Comparison of ENCODE assay signal across 8 cellular contexts in the genomic region with DNA sequence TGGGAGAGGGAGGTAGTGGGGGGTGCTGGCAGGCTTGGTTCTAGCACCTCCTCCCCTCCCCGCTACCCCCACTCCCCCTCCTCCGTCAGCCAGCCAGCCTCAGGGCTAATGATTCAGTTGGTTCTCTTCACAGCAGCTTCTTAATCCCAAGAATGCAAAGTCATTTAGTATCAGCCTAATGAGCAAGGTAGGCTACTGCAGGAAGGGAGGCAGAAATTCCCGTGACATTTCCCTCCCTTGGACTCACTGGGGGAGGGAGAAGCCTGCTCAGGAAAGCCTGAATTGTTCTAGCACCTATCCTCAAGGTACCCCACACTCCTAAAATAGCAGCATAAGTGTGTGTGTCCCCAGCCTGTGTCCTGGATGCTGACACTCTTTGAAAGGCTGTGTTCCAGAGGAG. TPM values are rescaled to one million over a fixed set of nuclear protein-coding genes. Genes with fewer than 3 reads are reported as not detected.
DNase-seq lines count a peak whose midpoint lies in the region; ATAC-seq and TF ChIP-seq lines count a peak whose summit lies in the region.

No MANE protein-coding gene starts in this region.

- no peaks in the 10 kb centered on the region for H3K9me3 Mint-ChIP-seq in activated CD8-positive, alpha-beta T cell treated with anti-CD3 and anti-CD28 coated beads, Interleukin-2, amount 10 ng/mL, durations not matched to agents 7 days and 5 days (ENCODE audit: insufficient read depth)

- CTCF ChIA-PET in activated CD8-positive, alpha-beta T cell treated with anti-CD3 and anti-CD28 coated beads, Interleukin-2, amount 10 ng/mL, durations not matched to agents 7 days and 5 days (lab: Charles Lee) = interaction anchor here (5.1 kb wide), 1 partner anchor 27 kb away, joined by 28 read pairs; no protein-coding TSS in a partner anchor

- peaks cover 81% of the 10 kb centered on the region for H3K4me1 Mint-ChIP-seq in activated CD8-positive, alpha-beta T cell treated with anti-CD3 and anti-CD28 coated beads, Interleukin-2, amount 10 ng/mL, durations not matched to agents 7 days and 5 days (ENCODE audit: low read depth)

- H3K36me3 Mint-ChIP-seq in activated CD8-positive, alpha-beta T cell treated with anti-CD3 and anti-CD28 coated beads, Interleukin-2, amount 10 ng/mL, durations not matched to agents 7 days and 5 days (ENCODE audit: low read depth) = peaks cover 29% of the 10 kb centered on the region

- H3K4me3 Mint-ChIP-seq in activated CD8-positive, alpha-beta T cell treated with anti-CD3 and anti-CD28 coated beads, Interleukin-2, amount 10 ng/mL, durations not matched to agents 7 days and 5 days = no peak overlapping the region

- no peak for DNase-seq in Right ventricle myocardium inferior (ENCODE audit: missing footprints)
- no peak for DNase-seq in cardiac septum (ENCODE audit: low spot score)
- DNase-seq in activated CD8-positive, alpha-beta T cell treated with anti-CD3 and anti-CD28 coated beads, Interleukin-2, amount 10 ng/mL, durations not matched to agents 7 days and 5 days = no peak
- peak; percentile 25 for DNase-seq in iPS DF 19.7 (ENCODE audit: low read depth, low spot score)
- peak in 1 of 2 donors; percentile 59 for DNase-seq in uterus
- DNase-seq in G401 (ENCODE audit: low spot score) = no peak
- DNase-seq in NCI-H446 (lab: John Stamatoyannopoulos, UW) = no peak
- DNase-seq in ACHN = no peak

- intact Hi-C loops in Right ventricle myocardium inferior (cut with DNase I) = no loop called here
- intact Hi-C loops in cardiac septum (cut with DNase I) = no loop called here
- intact Hi-C loops in uterus (cut with DNase I; ENCODE audit: low total_unique reads) = no loop called here

- peak overlapping the region; percentile 66 to 67 for H3K27ac ChIP-seq in uterus

- POLR2A ChIA-PET in activated CD8-positive, alpha-beta T cell treated with anti-CD3 and anti-CD28 coated beads, Interleukin-2, amount 10 ng/mL, durations not matched to agents 7 days and 5 days (lab: Charles Lee) = interaction anchor here (1.1 to 1.6 kb wide), 2 partner anchors 18 to 25 kb away, joined by 3 read pairs; no protein-coding TSS in a partner anchor

- H3K4me3 ChIP-seq in uterus = no peak overlapping the region

- no peaks in the 10 kb centered on the region for H3K9me3 ChIP-seq in uterus

- no peaks in the 10 kb centered on the region for H3K27me3 Mint-ChIP-seq in activated CD8-positive, alpha-beta T cell treated with anti-CD3 and anti-CD28 coated beads, Interleukin-2, amount 10 ng/mL, durations not matched to agents 7 days and 5 days (ENCODE audit: low read depth)

- TF ChIP-seq POLR2A in uterus (IDR thresholded peaks at IDR 0.05) = no peak

- peaks cover 7 to 13% of the 10 kb centered on the region in 2 donors for H3K4me1 ChIP-seq in uterus

- ATAC-seq in Right ventricle myocardium inferior = peak; percentile 58
- ATAC-seq in activated CD8-positive, alpha-beta T cell treated with anti-CD3 and anti-CD28 coated beads, Interleukin-2, amount 10 ng/mL, durations not matched to agents 7 days and 5 days = no peak

- TF ChIP-seq CTCF in uterus (IDR thresholded peaks at IDR 0.05) = no peak

- H3K27ac Mint-ChIP-seq in activated CD8-positive, alpha-beta T cell treated with anti-CD3 and anti-CD28 coated beads, Interleukin-2, amount 10 ng/mL, durations not matched to agents 7 days and 5 days = peak overlapping the region; percentile 87

- no peaks in the 10 kb centered on the region for H3K27me3 ChIP-seq in uterus

- in situ Hi-C loops in G401 (cut with HindIII; ENCODE audit: low sequenced_read_pairs) (no loop called here), ACHN (cut with HindIII; ENCODE audit: low pct_ligation_motif_present, low pct_unique_long_range_greater_than_20kb, low sequenced_read_pairs) (no loop called here)

- no peaks in the 10 kb centered on the region for H3K36me3 ChIP-seq in uterus

RNA-seq across cellular contexts. Expression of gene ITPK1, which starts 29.8 kb away (rescaled TPM):
- total RNA-seq in Right ventricle myocardium inferior (123 TPM), cardiac septum (77.1 TPM), uterus (10 to 100 TPM; 19.7 to 97.7 (median 26.5) TPM)
- 100 to 1,000 TPM; 103 to 107 TPM for total RNA-seq in activated CD8-positive, alpha-beta T cell treated with anti-CD3 and anti-CD28 coated beads, Interleukin-2, amount 10 ng/mL, durations not matched to agents 7 days and 5 days
- total RNA-seq in G401 (2014; rRNA removed; shearing (Covaris generic)) = 48.6 and 90.7 TPM in 2 replicates
